In the genomic region with DNA sequence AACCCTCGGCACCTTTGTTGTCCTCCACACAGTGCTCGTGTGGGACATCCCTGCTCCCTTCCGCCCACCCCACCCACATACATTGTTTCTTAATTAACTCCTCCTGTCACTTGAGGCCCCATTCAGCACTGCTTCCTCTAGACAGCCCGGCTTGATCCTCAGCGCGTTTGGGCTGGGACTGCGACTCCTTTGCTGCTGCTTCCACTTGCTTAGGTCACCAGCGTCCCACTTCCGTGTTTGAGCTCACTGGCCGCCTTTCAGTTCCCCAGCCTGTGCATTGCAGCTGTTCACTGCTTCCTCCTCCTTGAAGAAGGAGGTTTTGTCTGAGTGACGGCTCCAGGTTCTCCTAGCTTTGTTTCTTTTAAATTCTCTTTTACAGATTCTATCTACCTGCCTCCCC, we compare ENCODE assay signal across 1 cellular context.
TF ChIP-seq lines count a peak whose summit lies in the region.

No MANE protein-coding gene starts in this region.

TF ChIP-seq in K562, 482 proteins besides CTCF, POLR2A, EP300 and RAD21:
- TF ChIP-seq GATA2 (CRISPR knock-in tag; IDR thresholded peaks at IDR 0.05) (no peak), NRF1 (conservative IDR thresholded peaks at IDR 0.05 in 1 of 2, IDR thresholded peaks at IDR 0.05 in 1 of 2) (no peak), MIER1 (IDR thresholded peaks at IDR 0.05; ENCODE audit: low read depth) (no peak), BRCA1 (IDR thresholded peaks at IDR 0.05) (no peak), BRCA1 (CRISPR knock-in tag; IDR thresholded peaks at IDR 0.05) (no peak), ZNF133 (CRISPR knock-in tag; IDR thresholded peaks at IDR 0.05) (no peak), TEAD4 (IDR thresholded peaks at IDR 0.05; ENCODE audit: low read length) (no peak), TEAD4 (CRISPR knock-in tag; IDR thresholded peaks at IDR 0.05; ENCODE audit: borderline replicate concordance) (no peak), NFATC3 (IDR thresholded peaks at IDR 0.05) (no peak), CBFB (CRISPR knock-in tag; IDR thresholded peaks at IDR 0.05) (no peak), ZKSCAN8 (CRISPR knock-in tag; IDR thresholded peaks at IDR 0.05) (no peak), RFX5 (IDR thresholded peaks at IDR 0.05; ENCODE audit: low read depth, low read length) (no peak), NFIC (IDR thresholded peaks at IDR 0.05) (no peak), MAZ (CRISPR knock-in tag; conservative IDR thresholded peaks at IDR 0.05 in 1 of 2, IDR thresholded peaks at IDR 0.05 in 1 of 2) (no peak), L3MBTL2 (IDR thresholded peaks at IDR 0.05) (no peak), ZNF121 (CRISPR knock-in tag; conservative IDR thresholded peaks at IDR 0.05) (no peak), NKRF (IDR thresholded peaks at IDR 0.05; ENCODE audit: borderline replicate concordance) (no peak), ETV6 (IDR thresholded peaks at IDR 0.05; ENCODE audit: borderline replicate concordance in 1 of 2, low read depth in 2 of 2, low read length in 1 of 2) (0 out of 4 replicates have a peak, but pooled peaks of 1 of the 2 experiments have one; percentile 31), ETV6 (CRISPR knock-in tag; IDR thresholded peaks at IDR 0.05; ENCODE audit: borderline replicate concordance) (no peak), ELF2 (CRISPR knock-in tag; IDR thresholded peaks at IDR 0.05) (0 out of 2 replicates have a peak, but pooled peaks have one; percentile 23), ELF1 (tag; IDR thresholded peaks at IDR 0.05) (0 out of 2 replicates have a peak, but pooled peaks have one; percentile 35), EZH2 (IDR thresholded peaks at IDR 0.05; ENCODE audit: borderline replicate concordance, low read depth, low read length) (no peak), ZNF778 (CRISPR knock-in tag; IDR thresholded peaks at IDR 0.05) (no peak), DACH1 (IDR thresholded peaks at IDR 0.05; ENCODE audit: partially characterized antibody) (no peak), OTX1 (CRISPR knock-in tag; IDR thresholded peaks at IDR 0.05) (no peak), FOXP4 (CRISPR knock-in tag; IDR thresholded peaks at IDR 0.05; ENCODE audit: borderline replicate concordance) (no peak), RBM39 (optimal IDR thresholded peaks at IDR 0.05; ENCODE audit: low read depth, low read length) (no peak), CEBPG (CRISPR knock-in tag; IDR thresholded peaks at IDR 0.05) (no peak), CEBPG (tag; conservative IDR thresholded peaks at IDR 0.05 in 1 of 2, IDR thresholded peaks at IDR 0.05 in 1 of 2) (no peak), ZNF436 (CRISPR knock-in tag; IDR thresholded peaks at IDR 0.05) (no peak)
- TF ChIP-seq, protein P1, sequence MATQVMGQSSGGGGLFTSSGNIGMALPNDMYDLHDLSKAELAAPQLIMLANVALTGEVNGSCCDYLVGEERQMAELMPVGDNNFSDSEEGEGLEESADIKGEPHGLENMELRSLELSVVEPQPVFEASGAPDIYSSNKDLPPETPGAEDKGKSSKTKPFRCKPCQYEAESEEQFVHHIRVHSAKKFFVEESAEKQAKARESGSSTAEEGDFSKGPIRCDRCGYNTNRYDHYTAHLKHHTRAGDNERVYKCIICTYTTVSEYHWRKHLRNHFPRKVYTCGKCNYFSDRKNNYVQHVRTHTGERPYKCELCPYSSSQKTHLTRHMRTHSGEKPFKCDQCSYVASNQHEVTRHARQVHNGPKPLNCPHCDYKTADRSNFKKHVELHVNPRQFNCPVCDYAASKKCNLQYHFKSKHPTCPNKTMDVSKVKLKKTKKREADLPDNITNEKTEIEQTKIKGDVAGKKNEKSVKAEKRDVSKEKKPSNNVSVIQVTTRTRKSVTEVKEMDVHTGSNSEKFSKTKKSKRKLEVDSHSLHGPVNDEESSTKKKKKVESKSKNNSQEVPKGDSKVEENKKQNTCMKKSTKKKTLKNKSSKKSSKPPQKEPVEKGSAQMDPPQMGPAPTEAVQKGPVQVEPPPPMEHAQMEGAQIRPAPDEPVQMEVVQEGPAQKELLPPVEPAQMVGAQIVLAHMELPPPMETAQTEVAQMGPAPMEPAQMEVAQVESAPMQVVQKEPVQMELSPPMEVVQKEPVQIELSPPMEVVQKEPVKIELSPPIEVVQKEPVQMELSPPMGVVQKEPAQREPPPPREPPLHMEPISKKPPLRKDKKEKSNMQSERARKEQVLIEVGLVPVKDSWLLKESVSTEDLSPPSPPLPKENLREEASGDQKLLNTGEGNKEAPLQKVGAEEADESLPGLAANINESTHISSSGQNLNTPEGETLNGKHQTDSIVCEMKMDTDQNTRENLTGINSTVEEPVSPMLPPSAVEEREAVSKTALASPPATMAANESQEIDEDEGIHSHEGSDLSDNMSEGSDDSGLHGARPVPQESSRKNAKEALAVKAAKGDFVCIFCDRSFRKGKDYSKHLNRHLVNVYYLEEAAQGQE (CRISPR knock-in tag; IDR thresholded peaks at IDR 0.05; ENCODE audit: low read depth), result no peak
- TF ChIP-seq, protein P2, sequence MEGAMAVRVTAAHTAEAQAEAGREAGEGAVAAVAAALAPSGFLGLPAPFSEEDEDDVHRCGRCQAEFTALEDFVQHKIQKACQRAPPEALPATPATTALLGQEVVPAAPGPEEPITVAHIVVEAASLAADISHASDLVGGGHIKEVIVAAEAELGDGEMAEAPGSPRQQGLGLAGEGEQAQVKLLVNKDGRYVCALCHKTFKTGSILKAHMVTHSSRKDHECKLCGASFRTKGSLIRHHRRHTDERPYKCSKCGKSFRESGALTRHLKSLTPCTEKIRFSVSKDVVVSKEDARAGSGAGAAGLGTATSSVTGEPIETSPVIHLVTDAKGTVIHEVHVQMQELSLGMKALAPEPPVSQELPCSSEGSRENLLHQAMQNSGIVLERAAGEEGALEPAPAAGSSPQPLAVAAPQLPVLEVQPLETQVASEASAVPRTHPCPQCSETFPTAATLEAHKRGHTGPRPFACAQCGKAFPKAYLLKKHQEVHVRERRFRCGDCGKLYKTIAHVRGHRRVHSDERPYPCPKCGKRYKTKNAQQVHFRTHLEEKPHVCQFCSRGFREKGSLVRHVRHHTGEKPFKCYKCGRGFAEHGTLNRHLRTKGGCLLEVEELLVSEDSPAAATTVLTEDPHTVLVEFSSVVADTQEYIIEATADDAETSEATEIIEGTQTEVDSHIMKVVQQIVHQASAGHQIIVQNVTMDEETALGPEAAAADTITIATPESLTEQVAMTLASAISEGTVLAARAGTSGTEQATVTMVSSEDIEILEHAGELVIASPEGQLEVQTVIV (CRISPR knock-in tag; IDR thresholded peaks at IDR 0.05; ENCODE audit: borderline replicate concordance), result no peak
- TF ChIP-seq, protein P3, sequence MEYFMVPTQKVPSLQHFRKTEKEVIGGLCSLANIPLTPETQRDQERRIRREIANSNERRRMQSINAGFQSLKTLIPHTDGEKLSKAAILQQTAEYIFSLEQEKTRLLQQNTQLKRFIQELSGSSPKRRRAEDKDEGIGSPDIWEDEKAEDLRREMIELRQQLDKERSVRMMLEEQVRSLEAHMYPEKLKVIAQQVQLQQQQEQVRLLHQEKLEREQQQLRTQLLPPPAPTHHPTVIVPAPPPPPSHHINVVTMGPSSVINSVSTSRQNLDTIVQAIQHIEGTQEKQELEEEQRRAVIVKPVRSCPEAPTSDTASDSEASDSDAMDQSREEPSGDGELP (CRISPR knock-in tag; IDR thresholded peaks at IDR 0.05; ENCODE audit: borderline replicate concordance), result peak; percentile 37; the same call in 1 of the 2 replicates
- TF ChIP-seq, protein P4, sequence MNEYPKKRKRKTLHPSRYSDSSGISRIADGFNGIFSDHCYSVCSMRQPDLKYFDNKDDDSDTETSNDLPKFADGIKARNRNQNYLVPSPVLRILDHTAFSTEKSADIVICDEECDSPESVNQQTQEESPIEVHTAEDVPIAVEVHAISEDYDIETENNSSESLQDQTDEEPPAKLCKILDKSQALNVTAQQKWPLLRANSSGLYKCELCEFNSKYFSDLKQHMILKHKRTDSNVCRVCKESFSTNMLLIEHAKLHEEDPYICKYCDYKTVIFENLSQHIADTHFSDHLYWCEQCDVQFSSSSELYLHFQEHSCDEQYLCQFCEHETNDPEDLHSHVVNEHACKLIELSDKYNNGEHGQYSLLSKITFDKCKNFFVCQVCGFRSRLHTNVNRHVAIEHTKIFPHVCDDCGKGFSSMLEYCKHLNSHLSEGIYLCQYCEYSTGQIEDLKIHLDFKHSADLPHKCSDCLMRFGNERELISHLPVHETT (CRISPR knock-in tag; conservative IDR thresholded peaks at IDR 0.05 in 1 of 2, IDR thresholded peaks at IDR 0.05 in 1 of 2), result no peak
- TF ChIP-seq, protein P5, sequence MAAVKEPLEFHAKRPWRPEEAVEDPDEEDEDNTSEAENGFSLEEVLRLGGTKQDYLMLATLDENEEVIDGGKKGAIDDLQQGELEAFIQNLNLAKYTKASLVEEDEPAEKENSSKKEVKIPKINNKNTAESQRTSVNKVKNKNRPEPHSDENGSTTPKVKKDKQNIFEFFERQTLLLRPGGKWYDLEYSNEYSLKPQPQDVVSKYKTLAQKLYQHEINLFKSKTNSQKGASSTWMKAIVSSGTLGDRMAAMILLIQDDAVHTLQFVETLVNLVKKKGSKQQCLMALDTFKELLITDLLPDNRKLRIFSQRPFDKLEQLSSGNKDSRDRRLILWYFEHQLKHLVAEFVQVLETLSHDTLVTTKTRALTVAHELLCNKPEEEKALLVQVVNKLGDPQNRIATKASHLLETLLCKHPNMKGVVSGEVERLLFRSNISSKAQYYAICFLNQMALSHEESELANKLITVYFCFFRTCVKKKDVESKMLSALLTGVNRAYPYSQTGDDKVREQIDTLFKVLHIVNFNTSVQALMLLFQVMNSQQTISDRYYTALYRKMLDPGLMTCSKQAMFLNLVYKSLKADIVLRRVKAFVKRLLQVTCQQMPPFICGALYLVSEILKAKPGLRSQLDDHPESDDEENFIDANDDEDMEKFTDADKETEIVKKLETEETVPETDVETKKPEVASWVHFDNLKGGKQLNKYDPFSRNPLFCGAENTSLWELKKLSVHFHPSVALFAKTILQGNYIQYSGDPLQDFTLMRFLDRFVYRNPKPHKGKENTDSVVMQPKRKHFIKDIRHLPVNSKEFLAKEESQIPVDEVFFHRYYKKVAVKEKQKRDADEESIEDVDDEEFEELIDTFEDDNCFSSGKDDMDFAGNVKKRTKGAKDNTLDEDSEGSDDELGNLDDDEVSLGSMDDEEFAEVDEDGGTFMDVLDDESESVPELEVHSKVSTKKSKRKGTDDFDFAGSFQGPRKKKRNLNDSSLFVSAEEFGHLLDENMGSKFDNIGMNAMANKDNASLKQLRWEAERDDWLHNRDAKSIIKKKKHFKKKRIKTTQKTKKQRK (IDR thresholded peaks at IDR 0.05; ENCODE audit: borderline replicate concordance, low read depth, low read length), result no peak
- TF ChIP-seq, protein P6, sequence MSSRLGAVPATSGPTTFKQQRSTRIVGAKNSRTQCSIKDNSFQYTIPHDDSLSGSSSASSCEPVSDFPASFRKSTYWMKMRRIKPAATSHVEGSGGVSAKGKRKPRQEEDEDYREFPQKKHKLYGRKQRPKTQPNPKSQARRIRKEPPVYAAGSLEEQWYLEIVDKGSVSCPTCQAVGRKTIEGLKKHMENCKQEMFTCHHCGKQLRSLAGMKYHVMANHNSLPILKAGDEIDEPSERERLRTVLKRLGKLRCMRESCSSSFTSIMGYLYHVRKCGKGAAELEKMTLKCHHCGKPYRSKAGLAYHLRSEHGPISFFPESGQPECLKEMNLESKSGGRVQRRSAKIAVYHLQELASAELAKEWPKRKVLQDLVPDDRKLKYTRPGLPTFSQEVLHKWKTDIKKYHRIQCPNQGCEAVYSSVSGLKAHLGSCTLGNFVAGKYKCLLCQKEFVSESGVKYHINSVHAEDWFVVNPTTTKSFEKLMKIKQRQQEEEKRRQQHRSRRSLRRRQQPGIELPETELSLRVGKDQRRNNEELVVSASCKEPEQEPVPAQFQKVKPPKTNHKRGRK (tag; IDR thresholded peaks at IDR 0.05), result no peak
- TF ChIP-seq, protein P7, sequence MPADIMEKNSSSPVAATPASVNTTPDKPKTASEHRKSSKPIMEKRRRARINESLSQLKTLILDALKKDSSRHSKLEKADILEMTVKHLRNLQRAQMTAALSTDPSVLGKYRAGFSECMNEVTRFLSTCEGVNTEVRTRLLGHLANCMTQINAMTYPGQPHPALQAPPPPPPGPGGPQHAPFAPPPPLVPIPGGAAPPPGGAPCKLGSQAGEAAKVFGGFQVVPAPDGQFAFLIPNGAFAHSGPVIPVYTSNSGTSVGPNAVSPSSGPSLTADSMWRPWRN (IDR thresholded peaks at IDR 0.05; ENCODE audit: low read depth), result no peak
